ENCODE assay signal across 15 cellular contexts in the genomic region with DNA sequence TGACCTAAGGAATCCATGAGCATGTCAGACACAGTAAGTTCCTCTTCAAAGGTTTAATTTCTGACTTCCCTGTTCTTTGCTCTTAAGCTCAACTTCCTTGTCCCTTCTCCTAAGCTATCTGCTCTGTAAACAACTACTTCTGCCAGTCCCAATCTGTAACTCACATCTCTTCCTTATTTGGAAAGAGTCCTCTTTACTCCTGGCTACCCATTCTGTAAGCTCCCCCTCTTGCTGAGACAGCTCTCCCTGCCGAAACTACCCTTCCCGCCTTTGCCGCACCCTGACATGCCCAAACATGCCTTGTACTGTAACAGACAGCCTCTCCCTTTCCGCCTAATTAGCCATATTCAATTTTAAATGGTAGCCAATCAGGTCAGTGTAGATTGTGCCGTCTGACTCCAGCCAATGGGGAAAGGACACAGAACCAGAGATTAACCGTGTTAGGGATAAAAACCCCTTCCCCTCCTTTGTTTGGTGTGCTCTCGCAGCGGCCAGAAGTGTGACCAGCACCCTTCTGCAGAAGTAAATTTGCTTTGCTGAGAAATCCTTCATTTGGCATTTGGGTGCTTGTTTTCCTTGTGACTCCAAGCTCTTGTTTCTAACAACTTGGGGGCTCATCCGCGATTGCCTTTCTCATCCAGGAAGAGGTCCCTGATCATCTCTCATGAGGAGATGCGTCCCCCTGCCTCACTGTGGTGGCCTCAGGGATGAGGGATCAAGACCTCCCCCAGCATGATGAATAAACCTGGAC. TPM values are rescaled to one million over a fixed set of nuclear protein-coding genes. Genes with fewer than 3 reads are reported as not detected.
DNase-seq lines count a peak whose midpoint lies in the region; ATAC-seq and TF ChIP-seq lines count a peak whose summit lies in the region.
"Had no signal": no experiment of that assay in that cellular context is flagged by ENCODE, and none has a peak within 500 bp of the region (broad histone marks: within the 10 kb centered on the region; RNA-seq: fewer than 3 reads in every experiment).

No MANE protein-coding gene starts in this region.

- H4K91ac ChIP-seq in H9 (ENCODE audit: insufficient read length, low read depth, low read length) = no peak overlapping the region

- H3K9ac ChIP-seq in H9 (ENCODE audit: extremely low read depth, insufficient read length, low read length) = no peak overlapping the region

- H3K79me1 ChIP-seq in H9 (ENCODE audit: insufficient read depth, low read depth, low read length, poor library complexity, severe bottlenecking) = peaks cover 2% of the 10 kb centered on the region

- no peak overlapping the region for H3K56ac ChIP-seq in H9 (ENCODE audit: insufficient read length, low read depth, low read length)

- no peak overlapping the region for H4K8ac ChIP-seq in H9 (replicated peaks; ENCODE audit: insufficient read length, low read depth, low read length)

- H3K4me3 Mint-ChIP-seq in H9 = peak overlapping the region in 1 of 2 experiments; percentile 66; a peak in 2 of 5 replicates
- H3K4me3 Mint-ChIP-seq in WTC11 = peak overlapping the region; percentile 70
- H3K4me3 Mint-ChIP-seq in activated CD4-positive, alpha-beta memory T cell treated with anti-CD3 and anti-CD28 coated beads, Interleukin-2, amount 10 ng/mL, durations not matched to agents 7 days and 5 days = no peak overlapping the region
- H3K4me3 Mint-ChIP-seq: activated CD4-positive, alpha-beta T cell treated with anti-CD3 and anti-CD28 coated beads, Interleukin-2, amount 10 ng/mL, durations not matched to agents 7 days and 5 days; activated T-cell treated with anti-CD3 and anti-CD28 coated beads, Interleukin-2, amount 50 U/mL, for 72 hours; B cell had no signal

- H2BK5ac ChIP-seq in H9 (ENCODE audit: insufficient read length, low read length) = peak overlapping the region; percentile 22

- peak overlapping the region in 2 of 3 experiments; percentile 81 to 89; a peak in 5 of 7 replicates for H3K27ac Mint-ChIP-seq in H9
- H3K27ac Mint-ChIP-seq in WTC11 = peak overlapping the region; percentile 79
- H3K27ac Mint-ChIP-seq in activated CD4-positive, alpha-beta memory T cell treated with anti-CD3 and anti-CD28 coated beads, Interleukin-2, amount 10 ng/mL, durations not matched to agents 7 days and 5 days = no peak overlapping the region
- H3K27ac Mint-ChIP-seq: activated CD4-positive, alpha-beta T cell treated with anti-CD3 and anti-CD28 coated beads, Interleukin-2, amount 10 ng/mL, durations not matched to agents 7 days and 5 days; activated T-cell treated with anti-CD3 and anti-CD28 coated beads, Interleukin-2, amount 50 U/mL, for 72 hours; B cell had no signal

- no peaks in the 10 kb centered on the region for H3K23me2 ChIP-seq in H9 (ENCODE audit: insufficient read length, low read depth, low read length, poor library complexity, severe bottlenecking)

- H2BK15ac ChIP-seq in H9 (ENCODE audit: low read depth, low read length) = no peak overlapping the region

- CTCF ChIA-PET in WTC11 (lab: Charles Lee) = interaction anchor here (0.6 to 1.1 kb wide), 2 partner anchors 24 to 411 kb away, joined by 3 read pairs; no protein-coding TSS in a partner anchor
- CTCF ChIA-PET in activated CD4-positive, alpha-beta memory T cell treated with anti-CD3 and anti-CD28 coated beads, Interleukin-2, amount 10 ng/mL, durations not matched to agents 7 days and 5 days (lab: Charles Lee) = no interaction called here

- no peak overlapping the region for H3K14ac ChIP-seq in H9 (ENCODE audit: insufficient read depth, low read length)

- H3K4ac ChIP-seq in H9 (ENCODE audit: low read depth, low read length) = no peak overlapping the region

- H3K4me1 Mint-ChIP-seq in H9 (peaks cover 26 to 56% of the 10 kb centered on the region in 2 experiments), WTC11 (peaks cover 44% of the 10 kb centered on the region)
- H3K4me1 Mint-ChIP-seq in activated CD4-positive, alpha-beta memory T cell treated with anti-CD3 and anti-CD28 coated beads, Interleukin-2, amount 10 ng/mL, durations not matched to agents 7 days and 5 days = peaks cover 7% of the 10 kb centered on the region

- no peak overlapping the region for H3K27ac ChIP-seq in H9 (ENCODE audit: insufficient read length, low read depth, low read length)

- H2AK5ac ChIP-seq in H9 (ENCODE audit: insufficient read length, low read length) = no peak overlapping the region

- no peak overlapping the region for H3T11ph ChIP-seq in H9 (ENCODE audit: low read length)

- H2BK120ac ChIP-seq in H9 (ENCODE audit: low read depth, low read length, poor library complexity, severe bottlenecking) = no peak overlapping the region

- no peak overlapping the region for H2AFZ ChIP-seq in H9 (ENCODE audit: low read length)

- H3K36me3 Mint-ChIP-seq in H9 (ENCODE audit: insufficient read depth in 1 of 3, low read depth in 3 of 3) (peaks cover 36 to 48% (median 41%) of the 10 kb centered on the region in 3 experiments), WTC11 (peaks cover 52% of the 10 kb centered on the region)
- H3K36me3 Mint-ChIP-seq in activated CD4-positive, alpha-beta memory T cell treated with anti-CD3 and anti-CD28 coated beads, Interleukin-2, amount 10 ng/mL, durations not matched to agents 7 days and 5 days (ENCODE audit: low read depth) = peaks cover 29% of the 10 kb centered on the region

- peaks cover 15% of the 10 kb centered on the region for H3K79me2 ChIP-seq in H9 (ENCODE audit: insufficient read depth, low read length)

- no peak overlapping the region for H4K5ac ChIP-seq in H9 (ENCODE audit: insufficient read length, low read depth, low read length)

- H3K9me3 Mint-ChIP-seq in H9 = peaks cover 29 to 33% of the 10 kb centered on the region in 2 experiments
- peaks cover 40% of the 10 kb centered on the region for H3K9me3 Mint-ChIP-seq in WTC11
- H3K9me3 Mint-ChIP-seq in activated CD4-positive, alpha-beta memory T cell treated with anti-CD3 and anti-CD28 coated beads, Interleukin-2, amount 10 ng/mL, durations not matched to agents 7 days and 5 days = peaks cover 30% of the 10 kb centered on the region

- no peak overlapping the region for H2BK20ac ChIP-seq in H9 (ENCODE audit: low read depth, low read length, poor library complexity, severe bottlenecking)

- no peaks in the 10 kb centered on the region; the same call in 1 of the 2 replicates for H3K4me1 ChIP-seq in H9 (ENCODE audit: insufficient read depth, low read length)

- H3K23ac ChIP-seq in H9 (ENCODE audit: insufficient read length, low read depth, low read length) = no peak overlapping the region

- H3K4me2 ChIP-seq in H9 (ENCODE audit: insufficient read depth, insufficient read length, low read length) = no peak overlapping the region

- H3K18ac ChIP-seq in H9 (ENCODE audit: insufficient read length, low read depth, low read length) = no peak overlapping the region

- H3K27me3 Mint-ChIP-seq in H9 (ENCODE audit: low read depth) (no peaks in the 10 kb centered on the region), WTC11 (ENCODE audit: low read depth) (no peaks in the 10 kb centered on the region)
- H3K27me3 Mint-ChIP-seq in activated CD4-positive, alpha-beta memory T cell treated with anti-CD3 and anti-CD28 coated beads, Interleukin-2, amount 10 ng/mL, durations not matched to agents 7 days and 5 days = no peaks in the 10 kb centered on the region
- H3K27me3 Mint-ChIP-seq: activated CD4-positive, alpha-beta T cell treated with anti-CD3 and anti-CD28 coated beads, Interleukin-2, amount 10 ng/mL, durations not matched to agents 7 days and 5 days; B cell had no signal

- H2BK12ac ChIP-seq in H9 (ENCODE audit: insufficient read length, low read depth, low read length) = no peak overlapping the region

- DNase-seq in H9 = peak; percentile 62
- DNase-seq in LNCaP clone FGC (ENCODE audit: low read depth) = peak; percentile 72
- DNase-seq in WTC11 (ENCODE audit: low spot score) = no peak
- DNase-seq in left lobe of liver (ENCODE audit: low spot score) = no peak
- no peak for DNase-seq in NCI-H1930 (lab: John Stamatoyannopoulos, UW)
- DNase-seq in NCI-H1092 treated with DMSO at 0.1 percent for 48 hours (lab: John Stamatoyannopoulos, UW) = no peak
- no peak for DNase-seq in activated CD4-positive, alpha-beta memory T cell treated with anti-CD3 and anti-CD28 coated beads, Interleukin-2, amount 10 ng/mL, durations not matched to agents 7 days and 5 days
- DNase-seq: activated CD4-positive, alpha-beta T cell treated with anti-CD3 and anti-CD28 coated beads, Interleukin-2, amount 10 ng/mL, durations not matched to agents 7 days and 5 days; activated T-cell treated with anti-CD3 and anti-CD28 coated beads, Interleukin-2, amount 50 U/mL, for 72 hours; cerebellar nuclear complex; DMS53; gastrocnemius medialis; mesenchymal stem cell; substantia nigra had no signal

- POLR2A ChIA-PET in WTC11 (lab: Charles Lee) = no interaction called here
- POLR2A ChIA-PET in activated CD4-positive, alpha-beta memory T cell treated with anti-CD3 and anti-CD28 coated beads, Interleukin-2, amount 10 ng/mL, durations not matched to agents 7 days and 5 days (lab: Charles Lee) = interaction anchor here (1.0 kb wide), 1 partner anchor 9 kb away, joined by 3 read pairs; no protein-coding TSS in a partner anchor

- H4K20me1 ChIP-seq in H9 (ENCODE audit: control insufficient read depth, insufficient read depth, insufficient read length) = no peaks in the 10 kb centered on the region

- TF ChIP-seq CTCF in H9 (conservative IDR thresholded peaks at IDR 0.05) (no peak), LNCaP clone FGC (IDR thresholded peaks at IDR 0.05; ENCODE audit: control insufficient read depth, extremely low read depth, insufficient read depth) (no peak), WTC11 (IDR thresholded peaks at IDR 0.05) (no peak)

- H3K4me3 ChIP-seq in LNCaP clone FGC (ENCODE audit: low read depth, low read length) = no peak overlapping the region
- H3K4me3 ChIP-seq: gastrocnemius medialis had no signal

- H3K27me3 ChIP-seq in H9 (ENCODE audit: insufficient read depth, low read length) = no peaks in the 10 kb centered on the region
- H3K27me3 ChIP-seq: gastrocnemius medialis had no signal

- H3K9me3 ChIP-seq in H9 (ENCODE audit: control insufficient read depth, low read depth, low read length) = peaks cover 14% of the 10 kb centered on the region
- H3K9me3 ChIP-seq: gastrocnemius medialis had no signal

- WGBS in H9 (ENCODE audit: extremely low coverage, insufficient read length, low lambda C conversion rate) = no CpG with 5 or more reads among the region's 11 CpGs

- ATAC-seq in WTC11 = peak; percentile 82
- peak; percentile 28 for ATAC-seq in left lobe of liver
- ATAC-seq: activated T-cell treated with anti-CD3 and anti-CD28 coated beads, Interleukin-2, amount 50 U/mL, for 72 hours had no signal

RNA-seq across cellular contexts. Expression of gene PIAS2, which starts 49.0 kb away (rescaled TPM):
- total RNA-seq in H9 (2021) = 53.9 and 58.4 TPM in 2 replicates
- total RNA-seq in WTC11 (2021) = 50.7 to 60.6 TPM (median 57.8 TPM) in 3 replicates
- 13.7 TPM for total RNA-seq in left lobe of liver
- 10 to 100 TPM; 20.3 to 21.3 TPM for total RNA-seq in activated CD4-positive, alpha-beta memory T cell treated with anti-CD3 and anti-CD28 coated beads, Interleukin-2, amount 10 ng/mL, durations not matched to agents 7 days and 5 days

RNA-seq across cellular contexts. Expression of gene KATNAL2, which starts 49.1 kb away (rescaled TPM):
- total RNA-seq in H9 (2021) = 20.1 and 21.7 TPM in 2 replicates
- 9.9 to 12.1 TPM (median 11.7 TPM) in 3 replicates for total RNA-seq in WTC11 (2021)
- 4.5 TPM for total RNA-seq in left lobe of liver
- under 1 TPM; 0.35 to 0.55 TPM for total RNA-seq in activated CD4-positive, alpha-beta memory T cell treated with anti-CD3 and anti-CD28 coated beads, Interleukin-2, amount 10 ng/mL, durations not matched to agents 7 days and 5 days

Comparison
In these comparisons a context has a peak if more than half of its experiments do, and no peak if none do; other contexts are left out.
1. DNase-seq: peak in H9 (single experiment) and LNCaP clone FGC (single experiment); none in WTC11 (single experiment), left lobe of liver (single experiment), NCI-H1930 (0 of 2), NCI-H1092 treated with DMSO at 0.1 percent for 48 hours (single experiment) and activated CD4-positive, alpha-beta memory T cell treated with anti-CD3 and anti-CD28 coated beads, Interleukin-2, amount 10 ng/mL, durations not matched to agents 7 days and 5 days (single experiment).